1 cellular context compared by ENCODE assay signal in the genomic region with DNA sequence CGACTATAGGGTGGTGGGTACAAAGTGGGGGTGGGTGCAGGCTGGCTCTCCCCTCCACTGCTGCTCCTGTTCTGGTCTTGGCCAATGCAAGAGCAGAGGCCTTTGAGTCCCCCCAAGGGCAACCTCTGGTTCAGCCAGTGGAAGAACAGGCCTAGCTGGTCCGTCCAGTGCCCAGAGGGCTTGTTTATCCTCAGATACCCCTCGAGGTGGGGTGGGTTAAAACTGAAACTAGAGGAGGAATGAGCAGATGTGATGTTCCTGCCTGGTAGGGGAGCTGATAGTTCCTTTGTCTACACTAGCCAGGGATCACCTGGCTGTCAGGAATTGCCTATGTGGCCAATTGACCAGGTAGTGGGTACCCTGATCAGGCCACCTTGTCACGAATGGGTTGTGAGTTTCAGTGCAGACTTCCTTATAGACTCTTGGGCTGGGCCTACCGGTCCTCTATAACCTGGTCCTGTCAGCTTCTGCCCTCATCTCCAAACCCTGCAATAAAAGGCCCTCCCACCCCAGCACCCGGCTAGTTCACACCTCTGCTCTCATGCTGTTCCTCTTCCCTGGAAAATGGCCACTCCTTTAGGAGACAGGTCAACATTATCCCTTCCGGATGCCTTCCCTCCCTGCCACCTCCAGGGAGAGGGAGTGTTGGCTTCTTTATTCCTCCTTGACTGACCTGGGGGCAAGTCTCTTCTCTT.
A peak's percentile ranks its signal among the peaks of the same experiment; 100 is the strongest.
TF ChIP-seq lines count a peak whose summit lies in the region.

No MANE protein-coding gene starts in this region.

TF ChIP-seq in H1, 55 proteins besides CTCF, POLR2A, EP300 and RAD21:
- TF ChIP-seq TAF1 (IDR thresholded peaks at IDR 0.05; ENCODE audit: low read depth, low read length) (no peak), BCL11A (IDR thresholded peaks at IDR 0.05; ENCODE audit: low read depth in 2 of 2, low read length in 2 of 2) (no peak), JUN (IDR thresholded peaks at IDR 0.05; ENCODE audit: low read depth, low read length) (no peak), SP2 (IDR thresholded peaks at IDR 0.05; ENCODE audit: low read length) (no peak), CREB1 (IDR thresholded peaks at IDR 0.05) (no peak), RBBP5 (IDR thresholded peaks at IDR 0.05; ENCODE audit: borderline replicate concordance, low read depth, low read length) (0 out of 2 replicates have a peak, but pooled peaks have one; percentile 43), HDAC6 (IDR thresholded peaks at IDR 0.05; ENCODE audit: low read depth, low read length) (no peak), SP1 (IDR thresholded peaks at IDR 0.05; ENCODE audit: low read depth, low read length) (peak; percentile 75), SRF (IDR thresholded peaks at IDR 0.05; ENCODE audit: low read depth, low read length) (no peak)
- TF ChIP-seq, protein P1, sequence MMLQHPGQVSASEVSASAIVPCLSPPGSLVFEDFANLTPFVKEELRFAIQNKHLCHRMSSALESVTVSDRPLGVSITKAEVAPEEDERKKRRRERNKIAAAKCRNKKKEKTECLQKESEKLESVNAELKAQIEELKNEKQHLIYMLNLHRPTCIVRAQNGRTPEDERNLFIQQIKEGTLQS (IDR thresholded peaks at IDR 0.05; ENCODE audit: insufficient read depth, low read depth, low read length), result no peak
- TF ChIP-seq, protein P2, sequence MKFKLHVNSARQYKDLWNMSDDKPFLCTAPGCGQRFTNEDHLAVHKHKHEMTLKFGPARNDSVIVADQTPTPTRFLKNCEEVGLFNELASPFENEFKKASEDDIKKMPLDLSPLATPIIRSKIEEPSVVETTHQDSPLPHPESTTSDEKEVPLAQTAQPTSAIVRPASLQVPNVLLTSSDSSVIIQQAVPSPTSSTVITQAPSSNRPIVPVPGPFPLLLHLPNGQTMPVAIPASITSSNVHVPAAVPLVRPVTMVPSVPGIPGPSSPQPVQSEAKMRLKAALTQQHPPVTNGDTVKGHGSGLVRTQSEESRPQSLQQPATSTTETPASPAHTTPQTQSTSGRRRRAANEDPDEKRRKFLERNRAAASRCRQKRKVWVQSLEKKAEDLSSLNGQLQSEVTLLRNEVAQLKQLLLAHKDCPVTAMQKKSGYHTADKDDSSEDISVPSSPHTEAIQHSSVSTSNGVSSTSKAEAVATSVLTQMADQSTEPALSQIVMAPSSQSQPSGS (IDR thresholded peaks at IDR 0.05; ENCODE audit: low read length), result no peak
TF ChIP-seq in H1: peak in this region for 2.
